In the genomic region with DNA sequence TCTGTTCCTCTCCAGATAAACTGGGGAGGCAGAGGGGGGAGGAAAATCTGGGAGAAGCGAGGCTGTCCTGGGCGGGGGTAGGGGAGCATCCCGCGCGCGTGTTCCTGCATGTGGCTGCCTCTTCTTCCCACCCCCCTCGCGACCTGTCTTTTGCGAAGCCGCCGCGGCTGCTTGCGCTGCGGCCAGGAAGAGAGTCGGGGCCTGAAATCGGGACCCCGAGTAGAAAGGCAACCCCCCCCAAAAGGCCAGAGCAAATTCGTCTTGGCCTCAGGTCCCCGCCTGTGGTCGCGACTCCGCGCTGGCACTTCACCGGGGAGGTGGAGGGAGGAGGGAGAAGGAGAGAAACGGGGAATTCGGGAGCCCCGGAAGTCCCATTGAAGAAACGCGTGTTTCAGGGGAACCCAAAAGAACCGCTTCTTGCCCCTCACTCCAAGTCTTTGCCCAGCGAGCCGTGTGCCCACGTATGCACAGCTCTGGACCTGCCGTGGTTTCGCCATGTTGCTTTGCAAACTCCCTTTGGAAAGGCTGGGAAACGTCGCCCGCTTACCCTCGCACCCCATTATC, we compare ENCODE assay signal across 2 cellular contexts.
TF ChIP-seq lines count a peak whose summit lies in the region.

No MANE protein-coding gene starts in this region.

TF ChIP-seq in SK-N-SH, 30 proteins besides CTCF, POLR2A, EP300 and RAD21 (continued from another document):
- TF ChIP-seq ZBTB33 (IDR thresholded peaks at IDR 0.05; ENCODE audit: borderline replicate concordance, low read depth) (no peak), TEAD4 (IDR thresholded peaks at IDR 0.05; ENCODE audit: borderline replicate concordance, insufficient read depth) (no peak), RXRA (IDR thresholded peaks at IDR 0.05; ENCODE audit: borderline replicate concordance, low read depth) (no peak), JUND (IDR thresholded peaks at IDR 0.05) (no peak), TCF12 (IDR thresholded peaks at IDR 0.05) (no peak), ELF1 (IDR thresholded peaks at IDR 0.05) (no peak), CHD2 (IDR thresholded peaks at IDR 0.05; ENCODE audit: low read length, partially characterized antibody) (no peak), FOXJ3 (CRISPR knock-in tag; IDR thresholded peaks at IDR 0.05) (no peak), SMC3 (IDR thresholded peaks at IDR 0.05; ENCODE audit: low read depth, low read length) (no peak), YY1 (IDR thresholded peaks at IDR 0.05; ENCODE audit: low read depth) (no peak)

TF ChIP-seq in SK-N-SH treated with all-trans-retinoic acid at 6 μM for 48 hours, 23 proteins besides CTCF, POLR2A, EP300 and RAD21 (continued from another document):
- TF ChIP-seq, protein P1, sequence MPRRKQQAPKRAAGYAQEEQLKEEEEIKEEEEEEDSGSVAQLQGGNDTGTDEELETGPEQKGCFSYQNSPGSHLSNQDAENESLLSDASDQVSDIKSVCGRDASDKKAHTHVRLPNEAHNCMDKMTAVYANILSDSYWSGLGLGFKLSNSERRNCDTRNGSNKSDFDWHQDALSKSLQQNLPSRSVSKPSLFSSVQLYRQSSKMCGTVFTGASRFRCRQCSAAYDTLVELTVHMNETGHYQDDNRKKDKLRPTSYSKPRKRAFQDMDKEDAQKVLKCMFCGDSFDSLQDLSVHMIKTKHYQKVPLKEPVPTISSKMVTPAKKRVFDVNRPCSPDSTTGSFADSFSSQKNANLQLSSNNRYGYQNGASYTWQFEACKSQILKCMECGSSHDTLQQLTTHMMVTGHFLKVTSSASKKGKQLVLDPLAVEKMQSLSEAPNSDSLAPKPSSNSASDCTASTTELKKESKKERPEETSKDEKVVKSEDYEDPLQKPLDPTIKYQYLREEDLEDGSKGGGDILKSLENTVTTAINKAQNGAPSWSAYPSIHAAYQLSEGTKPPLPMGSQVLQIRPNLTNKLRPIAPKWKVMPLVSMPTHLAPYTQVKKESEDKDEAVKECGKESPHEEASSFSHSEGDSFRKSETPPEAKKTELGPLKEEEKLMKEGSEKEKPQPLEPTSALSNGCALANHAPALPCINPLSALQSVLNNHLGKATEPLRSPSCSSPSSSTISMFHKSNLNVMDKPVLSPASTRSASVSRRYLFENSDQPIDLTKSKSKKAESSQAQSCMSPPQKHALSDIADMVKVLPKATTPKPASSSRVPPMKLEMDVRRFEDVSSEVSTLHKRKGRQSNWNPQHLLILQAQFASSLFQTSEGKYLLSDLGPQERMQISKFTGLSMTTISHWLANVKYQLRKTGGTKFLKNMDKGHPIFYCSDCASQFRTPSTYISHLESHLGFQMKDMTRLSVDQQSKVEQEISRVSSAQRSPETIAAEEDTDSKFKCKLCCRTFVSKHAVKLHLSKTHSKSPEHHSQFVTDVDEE (CRISPR knock-in tag; IDR thresholded peaks at IDR 0.05), result no peak
- TF ChIP-seq ZC3H10 (CRISPR knock-in tag; IDR thresholded peaks at IDR 0.05), result no peak
- TF ChIP-seq, protein P2, sequence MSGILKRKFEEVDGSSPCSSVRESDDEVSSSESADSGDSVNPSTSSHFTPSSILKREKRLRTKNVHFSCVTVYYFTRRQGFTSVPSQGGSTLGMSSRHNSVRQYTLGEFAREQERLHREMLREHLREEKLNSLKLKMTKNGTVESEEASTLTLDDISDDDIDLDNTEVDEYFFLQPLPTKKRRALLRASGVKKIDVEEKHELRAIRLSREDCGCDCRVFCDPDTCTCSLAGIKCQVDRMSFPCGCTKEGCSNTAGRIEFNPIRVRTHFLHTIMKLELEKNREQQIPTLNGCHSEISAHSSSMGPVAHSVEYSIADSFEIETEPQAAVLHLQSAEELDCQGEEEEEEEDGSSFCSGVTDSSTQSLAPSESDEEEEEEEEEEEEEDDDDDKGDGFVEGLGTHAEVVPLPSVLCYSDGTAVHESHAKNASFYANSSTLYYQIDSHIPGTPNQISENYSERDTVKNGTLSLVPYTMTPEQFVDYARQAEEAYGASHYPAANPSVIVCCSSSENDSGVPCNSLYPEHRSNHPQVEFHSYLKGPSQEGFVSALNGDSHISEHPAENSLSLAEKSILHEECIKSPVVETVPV (CRISPR knock-in tag; IDR thresholded peaks at IDR 0.05), result no peak
- no peak for TF ChIP-seq ISL1 (CRISPR knock-in tag; IDR thresholded peaks at IDR 0.05)
- no peak for TF ChIP-seq ARNTL (CRISPR knock-in tag; IDR thresholded peaks at IDR 0.05; ENCODE audit: borderline replicate concordance, low read depth)
- TF ChIP-seq ZNF565 (CRISPR knock-in tag; conservative IDR thresholded peaks at IDR 0.05; ENCODE audit: low read depth), result no peak
- TF ChIP-seq BACH2 (CRISPR knock-in tag; IDR thresholded peaks at IDR 0.05; ENCODE audit: borderline replicate concordance), result no peak
- TF ChIP-seq ZFP3 (CRISPR knock-in tag; IDR thresholded peaks at IDR 0.05), result no peak
- no peak for TF ChIP-seq CREB5 (CRISPR knock-in tag; IDR thresholded peaks at IDR 0.05; ENCODE audit: low read depth)
- no peak for TF ChIP-seq RARB (CRISPR knock-in tag; IDR thresholded peaks at IDR 0.05)
- no peak for TF ChIP-seq ZNF8 (CRISPR knock-in tag; IDR thresholded peaks at IDR 0.05)
- no peak for TF ChIP-seq PATZ1 (CRISPR knock-in tag; IDR thresholded peaks at IDR 0.05; ENCODE audit: borderline replicate concordance)
